In genomic region chr6:35973670-35974222, GRCh38 we compare ENCODE assay signal across 10 cellular contexts. TPM values are rescaled to one million over a fixed set of nuclear protein-coding genes. Genes with fewer than 3 reads are reported as not detected.
DNase-seq lines count a peak whose midpoint lies in the region; FAIRE-seq and TF ChIP-seq lines count a peak whose summit lies in the region.
"Had no signal": no experiment of that assay in that cellular context is flagged by ENCODE, and none has a peak within 500 bp of the region (broad histone marks: within the 10 kb centered on the region; RNA-seq: fewer than 3 reads in every experiment).

No MANE protein-coding gene starts in this region.

- H3K79me1 ChIP-seq in H1 (ENCODE audit: low read depth, low read length), result no peaks in the 10 kb centered on the region

- H4K5ac ChIP-seq in H1 (ENCODE audit: insufficient read length, low read depth, low read length), result no peak overlapping the region

- no peak overlapping the region for H3K56ac ChIP-seq in H1 (replicated peaks; ENCODE audit: insufficient read length, low read depth, low read length)

- H3K4me2 ChIP-seq in H1 (ENCODE audit: insufficient read depth in 1 of 2, low read depth in 2 of 2, low read length in 2 of 2), result no peak overlapping the region

- H3K23me2 ChIP-seq in H1 (ENCODE audit: low read depth, low read length), result no peaks in the 10 kb centered on the region

- 0 out of 2 replicates have a peak overlapping the region, but pooled peaks have one; percentile 34 for H2AFZ ChIP-seq in H1 (ENCODE audit: low read length)

- H3K9me3 ChIP-seq in H1 (ENCODE audit: insufficient read depth in 2 of 2, low read depth in 1 of 2, low read length in 1 of 2), result no peaks in the 10 kb centered on the region

- no peak overlapping the region for H3K18ac ChIP-seq in H1 (ENCODE audit: extremely low read depth, low read length)

- no peak overlapping the region for H3K27ac ChIP-seq in H1 (ENCODE audit: low read depth, low read length)

- POLR2A ChIA-PET in H1 (lab: Charles Lee; ENCODE audit: partially characterized antibody), result interaction anchor here (1.2 kb wide), 1 partner anchor 43 kb away, joined by 3 read pairs; no protein-coding TSS in a partner anchor

- no peak overlapping the region for H4K91ac ChIP-seq in H1 (replicated peaks; ENCODE audit: insufficient read length, low read length)

- CTCF ChIA-PET in H1 (lab: Charles Lee; ENCODE audit: partially characterized antibody), result interaction anchor here (1.4 kb wide), 1 partner anchor 19 kb away, joined by 5 read pairs; no protein-coding TSS in a partner anchor

- no peak overlapping the region for H4K8ac ChIP-seq in H1 (ENCODE audit: extremely low read depth, insufficient read depth, low read length)

- H2BK20ac ChIP-seq in H1 (ENCODE audit: low read length), result no peak overlapping the region

- H3K36me3 ChIP-seq in H1 (ENCODE audit: control insufficient read depth in 2 of 4, insufficient read depth in 4 of 4, low read length in 3 of 4), result no peaks in the 10 kb centered on the region

- no peak overlapping the region for H3K23ac ChIP-seq in H1 (ENCODE audit: insufficient read length)

- DNase-seq in Daoy (ENCODE audit: low read depth), result peak; percentile 65
- DNase-seq in GM19240 (ENCODE audit: insufficient read length, low spot score), result peak; percentile 52
- peak; percentile 39 for DNase-seq in HPDE6-E6E7 (ENCODE audit: extremely low spot score)
- no peak for DNase-seq in H1 (ENCODE audit: low read depth in 1 of 2, low spot score in 2 of 2)
- no peak for DNase-seq in NCI-H146 treated with DMSO at 0.1 percent for 48 hours (lab: John Stamatoyannopoulos, UW; ENCODE audit: unreplicated experiment)
- DNase-seq in hippocampal formation (lab: John Stamatoyannopoulos, UW), result no peak
- no peak for DNase-seq in kidney glomerular epithelial cell (lab: John Stamatoyannopoulos, UW)
- no peak for DNase-seq in cerebellar cortex (ENCODE audit: low spot score)

- no peak for TF ChIP-seq RAD21 in H1 (IDR thresholded peaks at IDR 0.05 in 1 of 2, conservative IDR thresholded peaks at IDR 0.05 in 1 of 2; ENCODE audit: low read depth in 2 of 2, low read length in 2 of 2)

- no peak overlapping the region for H2BK120ac ChIP-seq in H1 (replicated peaks; ENCODE audit: low read depth, low read length)

- TF ChIP-seq EP300 in H1 (IDR thresholded peaks at IDR 0.05; ENCODE audit: borderline replicate concordance in 1 of 2, low read depth in 2 of 2, low read length in 2 of 2), result no peak

- H2AK5ac ChIP-seq in H1 (ENCODE audit: low read depth, low read length), result no peak overlapping the region

- no peak overlapping the region for H2BK5ac ChIP-seq in H1 (ENCODE audit: low read depth, low read length)

- H3K4me1 ChIP-seq in H1 (replicated peaks in 1 of 4; ENCODE audit: control insufficient read depth in 3 of 4, insufficient read depth in 4 of 4, low read length in 3 of 4), result no peaks in the 10 kb centered on the region

- H2BK12ac ChIP-seq in H1 (ENCODE audit: low read depth, low read length), result no peak overlapping the region

- H3K9ac ChIP-seq in H1 (replicated peaks in 1 of 4; ENCODE audit: extremely low read depth in 1 of 4, low read depth in 3 of 4, low read length in 3 of 4), result no peak overlapping the region

- H2BK15ac ChIP-seq in H1 (ENCODE audit: low read length), result no peak overlapping the region

- no peaks in the 10 kb centered on the region for H3K27me3 ChIP-seq in H1 (replicated peaks in 1 of 4; ENCODE audit: control insufficient read depth in 3 of 4, extremely low read depth in 1 of 4, insufficient read depth in 3 of 4, low read length in 3 of 4)

- no peak for FAIRE-seq in H1 (lab: Jason Lieb, UNC)

- no peak overlapping the region for H3K14ac ChIP-seq in H1 (ENCODE audit: insufficient read length)

- H3K79me2 ChIP-seq in H1 (ENCODE audit: control insufficient read depth in 1 of 2, insufficient read depth in 2 of 2, low read length in 2 of 2), result no peaks in the 10 kb centered on the region

- no peaks in the 10 kb centered on the region for H4K20me1 ChIP-seq in H1 (replicated peaks in 1 of 2; ENCODE audit: control insufficient read depth in 1 of 2, insufficient read depth in 2 of 2, low read length in 2 of 2)

- no peak for TF ChIP-seq CTCF in H1 (IDR thresholded peaks at IDR 0.05; ENCODE audit: control extremely low read depth in 1 of 3, insufficient read depth in 1 of 3, low read depth in 1 of 3, low read length in 3 of 3)

- H3K4ac ChIP-seq in H1 (replicated peaks; ENCODE audit: insufficient read length, low read depth, low read length), result no peak overlapping the region

- 95% methylated on average over 9 of the region's 9 CpGs; no CpG with 5 or more reads in 1 of the 2 experiments for WGBS in H1 (ENCODE audit: extremely low coverage in 1 of 2, insufficient coverage in 1 of 2, insufficient read length in 1 of 2, insufficient replicate concordance in 2 of 2, low coverage in 1 of 2, low lambda C conversion rate in 2 of 2, missing lambda C conversion rate in 1 of 2), 2 experiments

- no peak for TF ChIP-seq POLR2A in H1 (IDR thresholded peaks at IDR 0.05; ENCODE audit: control extremely low read depth in 1 of 2, low read depth in 2 of 2, low read length in 2 of 2)

- no peak overlapping the region for H3K4me3 ChIP-seq in H1 (ENCODE audit: extremely low read depth in 1 of 4, insufficient read depth in 2 of 4, low read depth in 3 of 4, low read length in 4 of 4)

TF ChIP-seq in H1, 55 proteins besides CTCF, POLR2A, EP300 and RAD21:
- TF ChIP-seq TEAD4 (IDR thresholded peaks at IDR 0.05; ENCODE audit: low read depth, low read length), result no peak
- TF ChIP-seq SAP30 (IDR thresholded peaks at IDR 0.05; ENCODE audit: insufficient read depth, insufficient replicate concordance, low read length), result no peak
- TF ChIP-seq TAF7 (optimal IDR thresholded peaks at IDR 0.05; ENCODE audit: borderline replicate concordance, low read depth, low read length), result no peak
- no peak for TF ChIP-seq KDM1A (IDR thresholded peaks at IDR 0.05; ENCODE audit: borderline replicate concordance, low read length)
- no peak for TF ChIP-seq CHD1 (IDR thresholded peaks at IDR 0.05; ENCODE audit: low read depth, low read length)
- TF ChIP-seq KDM5A (IDR thresholded peaks at IDR 0.05; ENCODE audit: low read length), result no peak
- TF ChIP-seq SP1 (IDR thresholded peaks at IDR 0.05; ENCODE audit: low read depth, low read length), result no peak
- no peak for TF ChIP-seq SIRT6 (IDR thresholded peaks at IDR 0.05; ENCODE audit: low read length)
- TF ChIP-seq HDAC6 (IDR thresholded peaks at IDR 0.05; ENCODE audit: low read depth, low read length), result no peak
- no peak for TF ChIP-seq E2F6 (IDR thresholded peaks at IDR 0.05)

RNA-seq across cellular contexts. Expression of gene SLC26A8, which starts 50.7 kb away (rescaled TPM):
- total RNA-seq in Daoy (2014; rRNA removed; shearing (Covaris generic)), result not detected in 2 replicates
- 0.56 and 1.1 TPM in 2 replicates for total RNA-seq in H1 (2021; fragmentation: NEBNext Ultra II Directional; extraction: Animal tissue kit (Norgen Biotek cat#: 25700))
- 0.57 and 0.86 TPM in 2 replicates for polyA plus RNA-seq in H1 (2011; rRNA removed)
- polyA plus RNA-seq in H1 (2011; cell fraction: cytosol; rRNA removed), result 0.32 TPM
- 0.56 TPM for polyA plus RNA-seq in H1 (2011; cell fraction: nucleus; rRNA removed)
- polyA plus RNA-seq in H1 (2012, experiment 1 of 2), result 0.36 to 1.5 TPM (median 0.65 TPM) in 4 replicates
- 0.13 TPM for polyA plus RNA-seq in H1 (2012, experiment 2 of 2)
- 0.32 TPM for polyA plus RNA-seq in H1 (2013, experiment 1 of 2)
- 0.66 TPM for polyA plus RNA-seq in H1 (2013, experiment 2 of 2)
- 0.24 and 0.28 TPM in 2 replicates for polyA minus RNA-seq in H1 (2011; rRNA and poly(A)+ RNA removed)
- not detected for polyA minus RNA-seq in H1 (2011; cell fraction: cytosol; rRNA and poly(A)+ RNA removed)
- 0.70 TPM for polyA minus RNA-seq in H1 (2011; cell fraction: nucleus; rRNA and poly(A)+ RNA removed)
- total RNA-seq: G401 had no signal
- polyA plus RNA-seq: IgD-negative memory B cell had no signal

RNA-seq across cellular contexts. Expression of gene SRPK1, which starts 52.8 kb away (rescaled TPM):
- 131 and 151 TPM in 2 replicates for total RNA-seq in Daoy (2014; rRNA removed; shearing (Covaris generic))
- total RNA-seq in H1 (2021; fragmentation: NEBNext Ultra II Directional; extraction: Animal tissue kit (Norgen Biotek cat#: 25700)), result 102 and 116 TPM in 2 replicates
- 17.2 and 25.7 TPM in 2 replicates for polyA plus RNA-seq in H1 (2011; rRNA removed)
- 34.6 TPM for polyA plus RNA-seq in H1 (2011; cell fraction: cytosol; rRNA removed)
- polyA plus RNA-seq in H1 (2011; cell fraction: nucleus; rRNA removed), result 25.3 TPM
- polyA plus RNA-seq in H1 (2012, experiment 1 of 2), result 34.9 to 62.1 TPM (median 40.4 TPM) in 4 replicates
- 4.2 TPM for polyA plus RNA-seq in H1 (2012, experiment 2 of 2)
- polyA plus RNA-seq in H1 (2013, experiment 1 of 2), result 60.6 TPM
- polyA plus RNA-seq in H1 (2013, experiment 2 of 2), result 58.4 TPM
- 69.5 and 97.8 TPM in 2 replicates for polyA minus RNA-seq in H1 (2011; rRNA and poly(A)+ RNA removed)
- 62.9 TPM for polyA minus RNA-seq in H1 (2011; cell fraction: cytosol; rRNA and poly(A)+ RNA removed)
- polyA minus RNA-seq in H1 (2011; cell fraction: nucleus; rRNA and poly(A)+ RNA removed), result 135 TPM

RNA-seq across cellular contexts. Expression of gene MAPK14, which starts 53.9 kb away (rescaled TPM):
- total RNA-seq in Daoy (2014; rRNA removed; shearing (Covaris generic)), result 52.7 and 72.3 TPM in 2 replicates
- total RNA-seq in H1 (2021; fragmentation: NEBNext Ultra II Directional; extraction: Animal tissue kit (Norgen Biotek cat#: 25700)), result 33.2 and 39.3 TPM in 2 replicates
- polyA plus RNA-seq in H1 (2011; rRNA removed), result 15.9 and 18.1 TPM in 2 replicates
- 20.6 TPM for polyA plus RNA-seq in H1 (2011; cell fraction: cytosol; rRNA removed)
- polyA plus RNA-seq in H1 (2011; cell fraction: nucleus; rRNA removed), result 18.1 TPM
- polyA plus RNA-seq in H1 (2012, experiment 1 of 2), result 20.5 to 29.3 TPM (median 23.2 TPM) in 4 replicates
- 5.6 TPM for polyA plus RNA-seq in H1 (2012, experiment 2 of 2)
- 14.8 TPM for polyA plus RNA-seq in H1 (2013, experiment 1 of 2)
- 14.9 TPM for polyA plus RNA-seq in H1 (2013, experiment 2 of 2)
- polyA minus RNA-seq in H1 (2011; rRNA and poly(A)+ RNA removed), result 49.4 and 84.0 TPM in 2 replicates
- 31.4 TPM for polyA minus RNA-seq in H1 (2011; cell fraction: cytosol; rRNA and poly(A)+ RNA removed)
- polyA minus RNA-seq in H1 (2011; cell fraction: nucleus; rRNA and poly(A)+ RNA removed), result 59.9 TPM

Comparison
In these comparisons a context has a peak if more than half of its experiments do, and no peak if none do; other contexts are left out.
1. DNase-seq: peak in Daoy (single experiment), GM19240 (single experiment) and HPDE6-E6E7 (single experiment); none in H1 (0 of 2), NCI-H146 treated with DMSO at 0.1 percent for 48 hours (single experiment), hippocampal formation (0 of 2), kidney glomerular epithelial cell (single experiment) and cerebellar cortex (single experiment).